ENCODE assay signal across 8 cellular contexts in the genomic region with DNA sequence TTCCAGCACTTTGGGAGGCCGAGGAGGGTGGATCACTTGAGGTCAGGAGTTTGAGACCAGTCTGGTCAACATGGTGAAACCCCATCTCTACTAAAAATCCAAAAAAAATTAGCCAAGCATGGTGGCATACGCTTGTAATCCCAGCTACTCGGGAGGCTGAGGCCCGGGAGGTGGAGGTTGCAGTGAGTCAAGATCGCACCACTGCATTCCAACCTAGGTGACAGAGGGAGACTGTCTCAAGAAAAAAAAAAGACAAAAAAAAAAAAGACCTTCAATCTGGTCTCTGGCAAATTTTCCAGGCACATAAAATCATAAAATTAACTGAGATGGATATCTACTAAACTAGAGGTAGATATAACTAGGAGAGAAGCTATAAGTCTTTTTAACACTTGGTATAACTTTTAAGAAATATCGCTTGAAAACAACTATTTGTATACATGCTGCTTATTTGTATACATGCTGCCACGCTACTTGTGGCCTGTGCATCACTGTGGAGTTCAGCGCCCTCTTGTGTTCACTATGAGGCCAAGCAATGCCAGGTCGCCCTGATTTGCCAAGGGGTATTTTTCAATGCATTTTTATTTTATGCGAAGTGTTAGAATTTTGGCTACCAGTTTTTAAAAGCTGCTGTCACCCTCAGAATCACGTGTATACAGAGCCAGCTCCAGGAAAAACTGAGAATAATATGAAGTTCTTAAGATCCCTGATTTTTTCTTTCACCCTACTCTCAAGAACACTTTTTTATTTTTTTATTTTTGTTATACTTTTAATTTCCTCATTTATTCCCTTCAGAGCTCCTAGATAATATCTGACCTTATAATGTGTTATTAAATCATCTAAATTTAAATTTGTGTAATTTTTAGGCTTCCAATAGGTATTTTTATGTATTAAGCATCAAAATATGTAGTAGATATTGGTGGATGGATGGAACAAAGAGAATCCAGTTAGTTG. TPM values are rescaled to one million over a fixed set of nuclear protein-coding genes. Genes with fewer than 3 reads are reported as not detected.
A peak's percentile ranks its signal among the peaks of the same experiment; 100 is the strongest.
DNase-seq lines count a peak whose midpoint lies in the region; ATAC-seq and TF ChIP-seq lines count a peak whose summit lies in the region.

No MANE protein-coding gene starts in this region.

- no peaks in the 10 kb centered on the region for H3K27me3 ChIP-seq in Peyer's patch
- peaks cover 9% of the 10 kb centered on the region for H3K27me3 ChIP-seq in neutrophil
- H3K27me3 ChIP-seq in tibial artery = no peaks in the 10 kb centered on the region

- DNase-seq in C1 segment of cervical spinal cord (lab: John Stamatoyannopoulos, UW) = peak in 8 of 14 donors; percentile 0 to 15 (median 2)
- peak; percentile 59 for DNase-seq in HuH-7 (ENCODE audit: low spot score)
- DNase-seq in Peyer's patch = peak; percentile 51 to 83 (median 53)
- peak; percentile 33 for DNase-seq in activated T-helper 1 cell treated with Interleukin-2 at 50 U/mL for 16 hours (ENCODE audit: low read depth)
- DNase-seq in fibroblast of villous mesenchyme (ENCODE audit: low read depth) = peak; percentile 77
- DNase-seq in tibial artery = peak in 1 of 2 donors; percentile 27

- H3K4me3 ChIP-seq in Peyer's patch (no peak overlapping the region), fibroblast of villous mesenchyme (ENCODE audit: low read depth, low read length) (no peak overlapping the region), neutrophil (ENCODE audit: low read depth in 1 of 2, low read length in 1 of 2) (no peak overlapping the region), tibial artery (no peak overlapping the region)

- H3K27ac ChIP-seq in Peyer's patch (no peak overlapping the region), neutrophil (no peak overlapping the region), tibial artery (no peak overlapping the region)

- no peaks in the 10 kb centered on the region for H3K36me3 ChIP-seq in Peyer's patch
- no peaks in the 10 kb centered on the region for H3K36me3 ChIP-seq in neutrophil
- no peaks in the 10 kb centered on the region for H3K36me3 ChIP-seq in tibial artery

- H3K9me3 ChIP-seq in Peyer's patch = no peaks in the 10 kb centered on the region
- no peaks in the 10 kb centered on the region for H3K9me3 ChIP-seq in neutrophil
- H3K9me3 ChIP-seq in tibial artery = no peaks in the 10 kb centered on the region

- TF ChIP-seq CTCF in Peyer's patch (IDR thresholded peaks at IDR 0.05) (peak; percentile 53 to 90 (median 75)), fibroblast of villous mesenchyme (IDR thresholded peaks at IDR 0.05; ENCODE audit: insufficient read depth, low read depth, low read length) (peak; percentile 88), neutrophil (IDR thresholded peaks at IDR 0.05) (peak; percentile 72), tibial artery (IDR thresholded peaks at IDR 0.05) (peak; percentile 34 to 64)

- H3K4me1 ChIP-seq in Peyer's patch = no peaks in the 10 kb centered on the region
- no peaks in the 10 kb centered on the region for H3K4me1 ChIP-seq in neutrophil (ENCODE audit: control insufficient read depth in 1 of 2, insufficient read depth in 1 of 2, low read depth in 1 of 2, low read length in 1 of 2)
- peaks cover 0 to 3% (median 0%) of the 10 kb centered on the region in 4 donors for H3K4me1 ChIP-seq in tibial artery

- intact Hi-C loops in tibial artery (cut with DNase I; ENCODE audit: low total_unique reads) = no loop called here

- peak; percentile 83 for ATAC-seq in GM19395 (IDR thresholded peaks at IDR 0.05; ENCODE audit: unreplicated experiment)

- no peak for TF ChIP-seq POLR2A in Peyer's patch (IDR thresholded peaks at IDR 0.05)

RNA-seq across cellular contexts. Expression of a gene that starts 26.7 kb away (rescaled TPM):
- total RNA-seq in Peyer's patch = 10 to 100 TPM; 32.1 to 68.0 (median 53.1) TPM
- 29.6 and 40.2 TPM in 2 replicates for total RNA-seq in fibroblast of villous mesenchyme
